1 cellular context compared by ENCODE assay signal in the genomic region with DNA sequence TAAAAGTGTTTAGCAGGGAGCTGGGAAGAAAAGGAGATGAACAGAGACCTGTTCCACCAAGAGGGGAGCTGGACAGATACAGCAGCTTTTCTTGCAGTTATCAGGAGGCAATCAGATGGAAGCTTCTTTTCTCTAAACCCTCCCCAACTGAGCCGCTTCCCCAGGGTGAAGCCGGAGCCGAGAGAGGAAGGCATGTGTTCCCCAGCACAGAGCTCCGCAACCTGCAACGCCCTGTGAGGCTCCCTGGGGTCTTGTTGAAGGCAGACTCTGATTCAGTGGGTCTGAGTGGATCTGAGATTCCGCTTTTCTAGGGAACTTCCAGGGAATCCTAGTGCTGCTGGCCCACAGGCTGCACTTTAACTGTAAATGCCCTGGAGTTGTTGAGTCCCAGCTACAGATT.
TF ChIP-seq lines count a peak whose summit lies in the region.

No MANE protein-coding gene starts in this region.

TF ChIP-seq in SK-N-SH treated with all-trans-retinoic acid at 6 μM for 48 hours, 23 proteins besides CTCF, POLR2A, EP300 and RAD21 (continued from another document):
- no peak for TF ChIP-seq TSHZ2 (CRISPR knock-in tag; IDR thresholded peaks at IDR 0.05)
